In the genomic region with DNA sequence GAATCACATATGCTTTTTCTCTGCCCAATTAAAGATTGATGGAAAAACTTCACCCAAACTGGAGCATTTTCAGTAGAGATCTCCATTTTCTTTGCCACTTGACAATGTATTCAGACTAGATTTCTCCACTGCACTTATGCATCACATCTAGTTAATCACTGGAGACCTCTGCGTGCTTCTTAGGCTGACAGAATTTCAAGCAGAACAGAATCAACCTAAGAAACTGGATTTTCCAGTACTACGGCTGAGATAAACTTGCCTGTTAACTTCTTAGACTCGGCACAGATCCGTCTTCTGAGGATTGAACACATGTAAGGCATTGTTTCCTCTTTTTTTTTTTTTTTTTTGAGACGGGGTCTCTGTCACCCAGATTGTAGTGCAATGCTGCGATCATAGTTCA, we compare ENCODE assay signal across 29 cellular contexts.
"Had no signal": no experiment of that assay in that cellular context is flagged by ENCODE, and none has a peak within 500 bp of the region (broad histone marks: within the 10 kb centered on the region; RNA-seq: fewer than 3 reads in every experiment).

No MANE protein-coding gene starts in this region.

- H3K9me3 Mint-ChIP-seq: activated CD4-positive, alpha-beta memory T cell treated with anti-CD3 and anti-CD28 coated beads, Interleukin-2, amount 10 ng/mL, durations not matched to agents 7 days and 5 days; activated CD4-positive, alpha-beta T cell treated with anti-CD3 and anti-CD28 coated beads, Interleukin-2, amount 10 ng/mL, durations not matched to agents 24 days and 14 days; activated T-cell treated with anti-CD3 and anti-CD28 coated beads, Interleukin-2, amount 50 U/mL, for 24 hours; activated T-helper 17 cell treated with anti-CD3 and anti-CD28 coated beads, Interleukin-2, amount 50 U/mL, for 72 hours; central memory CD8-positive, alpha-beta T cell; effector memory CD8-positive, alpha-beta T cell had no signal

- DNase-seq: activated CD4-positive, alpha-beta memory T cell treated with anti-CD3 and anti-CD28 coated beads, Interleukin-2, amount 10 ng/mL, durations not matched to agents 7 days and 5 days; activated CD4-positive, alpha-beta T cell treated with anti-CD3 and anti-CD28 coated beads for 36 hours; activated CD4-positive, alpha-beta T cell treated with anti-CD3 and anti-CD28 coated beads, Interleukin-2, amount 10 ng/mL, durations not matched to agents 24 days and 14 days; activated CD4-positive, CD25-positive, alpha-beta regulatory T cell; activated CD4-positive, CD25-positive, alpha-beta regulatory T cell treated with anti-CD3 and anti-CD28 coated beads, Interleukin-2, amount 50 U/mL, for 72 hours; activated CD8-positive, alpha-beta memory T cell treated with anti-CD3 and anti-CD28 coated beads, Interleukin-2, amount 50 U/mL, for 48 hours; activated effector memory CD4-positive, alpha-beta T cell treated with Interleukin-2 at 50 U/mL for 16 hours; activated gamma-delta T cell treated with Interleukin-2 at 50 U/mL for 16 hours; activated naive CD4-positive, alpha-beta T cell treated with anti-CD3 and anti-CD28 coated beads, Interleukin-2, amount 50 U/mL, for 16 hours; activated naive CD4-positive, alpha-beta T cell treated with Interleukin-2 at 50 U/mL for 16 hours; activated T-cell treated with anti-CD3 and anti-CD28 coated beads for 4 hours; activated T-cell treated with anti-CD3 and anti-CD28 coated beads, Interleukin-2, amount 50 U/mL, for 24 hours; amygdala; aorta; cortex of kidney; dermis blood vessel endothelial cell; effector CD4-positive, alpha-beta T cell; effector memory CD8-positive, alpha-beta T cell; foreskin keratinocyte; gastrocnemius medialis; glutamatergic neuron; heart left ventricle; T-helper 2 cell had no signal

- ATAC-seq: activated CD4-positive, alpha-beta T cell treated with anti-CD3 and anti-CD28 coated beads for 36 hours; activated T-helper 17 cell treated with anti-CD3 and anti-CD28 coated beads, Interleukin-2, amount 50 U/mL, for 72 hours; effector memory CD8-positive, alpha-beta T cell; foreskin keratinocyte; gastrocnemius medialis; heart left ventricle had no signal

- H3K27me3 Mint-ChIP-seq: activated naive CD8-positive, alpha-beta T cell; brain; central memory CD8-positive, alpha-beta T cell had no signal

- H3K9me3 ChIP-seq: breast epithelium, gastrocnemius medialis, heart left ventricle had no signal

- H3K27ac ChIP-seq: breast epithelium, epithelial cell of prostate, foreskin keratinocyte, gastrocnemius medialis, heart left ventricle had no signal

- H3K4me1 Mint-ChIP-seq: brain; central memory CD8-positive, alpha-beta T cell had no signal

- H3K27me3 ChIP-seq: breast epithelium, foreskin keratinocyte, gastrocnemius medialis, heart left ventricle had no signal

- H3K4me3 ChIP-seq: breast epithelium, gastrocnemius medialis, heart left ventricle had no signal

- H3K36me3 Mint-ChIP-seq: activated naive CD8-positive, alpha-beta T cell; brain had no signal

- H3K4me3 Mint-ChIP-seq: activated CD4-positive, alpha-beta memory T cell treated with anti-CD3 and anti-CD28 coated beads, Interleukin-2, amount 10 ng/mL, durations not matched to agents 7 days and 5 days; activated CD4-positive, alpha-beta T cell treated with anti-CD3 and anti-CD28 coated beads for 36 hours; activated CD4-positive, alpha-beta T cell treated with anti-CD3 and anti-CD28 coated beads, Interleukin-2, amount 10 ng/mL, durations not matched to agents 24 days and 14 days; activated naive CD8-positive, alpha-beta T cell; activated T-cell treated with anti-CD3 and anti-CD28 coated beads, Interleukin-2, amount 50 U/mL, for 24 hours; activated T-helper 17 cell treated with anti-CD3 and anti-CD28 coated beads, Interleukin-2, amount 50 U/mL, for 72 hours; brain; central memory CD8-positive, alpha-beta T cell; effector memory CD8-positive, alpha-beta T cell had no signal

- H3K36me3 ChIP-seq: breast epithelium, gastrocnemius medialis, heart left ventricle had no signal

- H3K4me1 ChIP-seq: breast epithelium, gastrocnemius medialis had no signal

- H3K27ac Mint-ChIP-seq: activated CD4-positive, alpha-beta memory T cell treated with anti-CD3 and anti-CD28 coated beads, Interleukin-2, amount 10 ng/mL, durations not matched to agents 7 days and 5 days; activated CD4-positive, alpha-beta T cell treated with anti-CD3 and anti-CD28 coated beads for 36 hours; activated CD4-positive, alpha-beta T cell treated with anti-CD3 and anti-CD28 coated beads, Interleukin-2, amount 10 ng/mL, durations not matched to agents 24 days and 14 days; activated naive CD8-positive, alpha-beta T cell; activated T-cell treated with anti-CD3 and anti-CD28 coated beads, Interleukin-2, amount 50 U/mL, for 24 hours; activated T-helper 17 cell treated with anti-CD3 and anti-CD28 coated beads, Interleukin-2, amount 50 U/mL, for 72 hours; brain; effector memory CD8-positive, alpha-beta T cell had no signal
